Comparison of ENCODE assay signal across 39 cellular contexts in genomic region chr1:5798904-5799303, GRCh38.
"Had no signal": no experiment of that assay in that cellular context is flagged by ENCODE, and none has a peak within 500 bp of the region (broad histone marks: within the 10 kb centered on the region; RNA-seq: fewer than 3 reads in every experiment).

No MANE protein-coding gene starts in this region.

- H3K4me3 ChIP-seq: adrenal gland, ascending aorta, body of pancreas, breast epithelium, cardiac muscle cell had no signal

- FAIRE-seq: astrocyte, bronchial epithelial cell, colon had no signal

- H3K27me3 Mint-ChIP-seq: activated naive CD8-positive, alpha-beta T cell treated with anti-CD3 and anti-CD28 coated beads for 36 hours; activated naive CD8-positive, alpha-beta T cell treated with anti-CD3 and anti-CD28 coated beads, Interleukin-2, amount 10 ng/mL, durations not matched to agents 7 days and 5 days had no signal

- H3K36me3 ChIP-seq: adrenal gland, ascending aorta, brain microvascular endothelial cell, breast epithelium, cardiac muscle cell had no signal

- ATAC-seq: activated naive CD4-positive, alpha-beta T cell treated with anti-CD3 and anti-CD28 coated beads, Interleukin-2, amount 50 U/mL, for 72 hours; activated naive CD8-positive, alpha-beta T cell treated with anti-CD3 and anti-CD28 coated beads, Interleukin-2, amount 50 U/mL, for 24 hours; activated T-cell treated with anti-CD3 and anti-CD28 coated beads, Interleukin-2, amount 50 U/mL, for 4 hours; activated T-cell treated with anti-CD3 and anti-CD28 coated beads, Interleukin-2, amount 50 U/mL, for 72 hours; activated T-helper 17 cell treated with anti-CD3 and anti-CD28 coated beads, Interleukin-2, amount 50 U/mL, for 72 hours; body of pancreas had no signal

- H3K4me1 Mint-ChIP-seq: activated naive CD4-positive, alpha-beta T cell treated with anti-CD3 and anti-CD28 coated beads, Interleukin-2, amount 50 U/mL, for 24 hours; activated naive CD8-positive, alpha-beta T cell treated with anti-CD3 and anti-CD28 coated beads for 36 hours; activated naive CD8-positive, alpha-beta T cell treated with anti-CD3 and anti-CD28 coated beads, Interleukin-2, amount 10 ng/mL, durations not matched to agents 7 days and 5 days; activated naive CD8-positive, alpha-beta T cell treated with anti-CD3 and anti-CD28 coated beads, Interleukin-2, amount 50 U/mL, for 24 hours; activated T-helper 17 cell treated with anti-CD3 and anti-CD28 coated beads, Interleukin-2, amount 50 U/mL, for 72 hours; central memory CD8-positive, alpha-beta T cell had no signal

- H3K9me3 ChIP-seq: adrenal gland, ascending aorta, body of pancreas, breast epithelium had no signal

- H3K27ac ChIP-seq: ascending aorta, body of pancreas, brain microvascular endothelial cell, breast epithelium, cardiac muscle cell had no signal

- H3K36me3 Mint-ChIP-seq: activated naive CD4-positive, alpha-beta T cell treated with anti-CD3 and anti-CD28 coated beads, Interleukin-2, amount 50 U/mL, for 24 hours; activated naive CD4-positive, alpha-beta T cell treated with anti-CD3 and anti-CD28 coated beads, Interleukin-2, amount 50 U/mL, for 72 hours; activated naive CD8-positive, alpha-beta T cell; activated naive CD8-positive, alpha-beta T cell treated with anti-CD3 and anti-CD28 coated beads for 36 hours; activated naive CD8-positive, alpha-beta T cell treated with anti-CD3 and anti-CD28 coated beads, Interleukin-2, amount 10 ng/mL, durations not matched to agents 7 days and 5 days; brain had no signal

- H3K4me1 ChIP-seq: adrenal gland, ascending aorta, body of pancreas, breast epithelium had no signal

- H3K27ac Mint-ChIP-seq: activated naive CD4-positive, alpha-beta T cell treated with anti-CD3 and anti-CD28 coated beads for 36 hours; activated naive CD4-positive, alpha-beta T cell treated with anti-CD3 and anti-CD28 coated beads, Interleukin-2, amount 50 U/mL, for 24 hours; activated naive CD4-positive, alpha-beta T cell treated with anti-CD3 and anti-CD28 coated beads, Interleukin-2, amount 50 U/mL, for 72 hours; activated naive CD8-positive, alpha-beta T cell; activated naive CD8-positive, alpha-beta T cell treated with anti-CD3 and anti-CD28 coated beads for 36 hours; activated naive CD8-positive, alpha-beta T cell treated with anti-CD3 and anti-CD28 coated beads, Interleukin-2, amount 10 ng/mL, durations not matched to agents 7 days and 5 days; activated naive CD8-positive, alpha-beta T cell treated with anti-CD3 and anti-CD28 coated beads, Interleukin-2, amount 50 U/mL, for 24 hours; activated T-cell treated with anti-CD3 and anti-CD28 coated beads, Interleukin-2, amount 50 U/mL, for 24 hours; activated T-cell treated with anti-CD3 and anti-CD28 coated beads, Interleukin-2, amount 50 U/mL, for 72 hours; activated T-helper 1 cell treated with anti-CD3 and anti-CD28 coated beads, Interleukin-12 subunit alpha, Interleukin-12 subunit beta, Interleukin-2, Interleukin-4 antibody, amounts not matched to agents 30 ng/mL and 10 ng/mL and 1 ng/mL, durations not matched to agents 14 hours and 24 hours and 36 hours; activated T-helper 17 cell treated with anti-CD3 and anti-CD28 coated beads, Interleukin-2, amount 50 U/mL, for 72 hours; activated T-helper 2 cell treated with anti-CD3 and anti-CD28 coated beads, Interferon-gamma antibody, Interleukin-2, Interleukin-4, amounts not matched to agents 10 μg/mL and 5 μg/mL and 100 μg/mL, durations not matched to agents 14 hours and 24 hours and 36 hours; brain had no signal

- H3K9me3 Mint-ChIP-seq: activated naive CD4-positive, alpha-beta T cell treated with anti-CD3 and anti-CD28 coated beads for 36 hours; activated naive CD4-positive, alpha-beta T cell treated with anti-CD3 and anti-CD28 coated beads, Interleukin-2, amount 50 U/mL, for 24 hours; activated naive CD8-positive, alpha-beta T cell treated with anti-CD3 and anti-CD28 coated beads for 36 hours; activated naive CD8-positive, alpha-beta T cell treated with anti-CD3 and anti-CD28 coated beads, Interleukin-2, amount 10 ng/mL, durations not matched to agents 7 days and 5 days; activated T-cell treated with anti-CD3 and anti-CD28 coated beads, Interleukin-2, amount 50 U/mL, for 24 hours; activated T-helper 1 cell treated with anti-CD3 and anti-CD28 coated beads, Interleukin-12 subunit alpha, Interleukin-12 subunit beta, Interleukin-2, Interleukin-4 antibody, amounts not matched to agents 30 ng/mL and 10 ng/mL and 1 ng/mL, durations not matched to agents 14 hours and 24 hours and 36 hours; activated T-helper 2 cell treated with anti-CD3 and anti-CD28 coated beads, Interferon-gamma antibody, Interleukin-2, Interleukin-4, amounts not matched to agents 10 μg/mL and 5 μg/mL and 100 μg/mL, durations not matched to agents 14 hours and 24 hours and 36 hours; central memory CD8-positive, alpha-beta T cell had no signal

- H3K27me3 ChIP-seq: adrenal gland, ascending aorta, body of pancreas, brain microvascular endothelial cell, cardiac muscle cell had no signal

- H3K4me3 Mint-ChIP-seq: activated naive CD4-positive, alpha-beta T cell treated with anti-CD3 and anti-CD28 coated beads for 36 hours; activated naive CD4-positive, alpha-beta T cell treated with anti-CD3 and anti-CD28 coated beads, Interleukin-2, amount 50 U/mL, for 24 hours; activated naive CD8-positive, alpha-beta T cell; activated naive CD8-positive, alpha-beta T cell treated with anti-CD3 and anti-CD28 coated beads for 36 hours; activated naive CD8-positive, alpha-beta T cell treated with anti-CD3 and anti-CD28 coated beads, Interleukin-2, amount 10 ng/mL, durations not matched to agents 7 days and 5 days; activated naive CD8-positive, alpha-beta T cell treated with anti-CD3 and anti-CD28 coated beads, Interleukin-2, amount 50 U/mL, for 24 hours; activated T-cell treated with anti-CD3 and anti-CD28 coated beads, Interleukin-2, amount 50 U/mL, for 24 hours; activated T-cell treated with anti-CD3 and anti-CD28 coated beads, Interleukin-2, amount 50 U/mL, for 4 hours; activated T-cell treated with anti-CD3 and anti-CD28 coated beads, Interleukin-2, amount 50 U/mL, for 72 hours; activated T-helper 1 cell treated with anti-CD3 and anti-CD28 coated beads, Interleukin-12 subunit alpha, Interleukin-12 subunit beta, Interleukin-2, Interleukin-4 antibody, amounts not matched to agents 30 ng/mL and 10 ng/mL and 1 ng/mL, durations not matched to agents 14 hours and 24 hours and 36 hours; activated T-helper 17 cell treated with anti-CD3 and anti-CD28 coated beads, Interleukin-2, amount 50 U/mL, for 72 hours; brain; central memory CD8-positive, alpha-beta T cell had no signal

- DNase-seq: activated effector memory CD4-positive, alpha-beta T cell treated with anti-CD3 and anti-CD28 coated beads, Interleukin-2, amount 50 U/mL, for 16 hours; activated effector memory CD4-positive, alpha-beta T cell treated with Interleukin-2 at 50 U/mL for 16 hours; activated gamma-delta T cell; activated gamma-delta T cell treated with Interleukin-2 at 50 U/mL for 16 hours; activated naive CD4-positive, alpha-beta T cell; activated naive CD4-positive, alpha-beta T cell treated with anti-CD3 and anti-CD28 coated beads for 36 hours; activated naive CD4-positive, alpha-beta T cell treated with anti-CD3 and anti-CD28 coated beads, Interleukin-2, amount 50 U/mL, for 16 hours; activated naive CD4-positive, alpha-beta T cell treated with Interleukin-2 at 50 U/mL for 16 hours; activated naive CD8-positive, alpha-beta T cell treated with anti-CD3 and anti-CD28 coated beads for 36 hours; activated naive CD8-positive, alpha-beta T cell treated with anti-CD3 and anti-CD28 coated beads, Interleukin-2, amount 10 ng/mL, durations not matched to agents 7 days and 5 days; activated naive CD8-positive, alpha-beta T cell treated with anti-CD3 and anti-CD28 coated beads, Interleukin-2, amount 50 U/mL, for 24 hours; activated T-cell treated with anti-CD3 and anti-CD28 coated beads, Interleukin-2, amount 50 U/mL, for 1 hour; activated T-cell treated with anti-CD3 and anti-CD28 coated beads, Interleukin-2, amount 50 U/mL, for 24 hours; activated T-cell treated with anti-CD3 and anti-CD28 coated beads, Interleukin-2, amount 50 U/mL, for 4 hours; activated T-cell treated with anti-CD3 and anti-CD28 coated beads, Interleukin-2, amount 50 U/mL, for 72 hours; amniotic stem cell; amygdala; anterior cingulate cortex; aorta; body of pancreas; brain microvascular endothelial cell; caudate nucleus; central memory CD4-positive, alpha-beta T cell; cerebellar nuclear complex had no signal
